Comparison of ENCODE assay signal across 8 cellular contexts in genomic region chr17:19202448-19202847, GRCh38. TPM values are rescaled to one million over a fixed set of nuclear protein-coding genes. Genes with fewer than 3 reads are reported as not detected.
A peak's percentile ranks its signal among the peaks of the same experiment; 100 is the strongest.
DNase-seq lines count a peak whose midpoint lies in the region; ATAC-seq and TF ChIP-seq lines count a peak whose summit lies in the region.
"Not testable (repeated sequence)": the region's sequence is repeated elsewhere in the genome, so short reads cannot be mapped to it uniquely, and the experiment has no call there.

No MANE protein-coding gene starts in this region.

- not testable (repeated sequence) for H3K4me2 ChIP-seq in DND-41 (ENCODE audit: insufficient read depth, low read length)

- POLR2A ChIA-PET in activated B cell treated with CpG ODN at 0.5 μM for 24 hours (lab: Charles Lee), result not testable (repeated sequence)

- H3K9me3 Mint-ChIP-seq in activated B cell treated with CpG ODN at 0.5 μM for 24 hours; effector memory CD8-positive, alpha-beta T cell; stimulated activated naive B cell treated with anti-CD40 and anti-IgM and Interleukin-4, amounts not matched to agents 10 μg/mL and 1 μg/mL and 100 μg/mL, for 72 hours: not testable (repeated sequence)

- not testable (repeated sequence) for H3K27ac ChIP-seq in DND-41 (ENCODE audit: low read length); lower lobe of right lung

- H3K9ac ChIP-seq in DND-41 (ENCODE audit: low read depth, low read length), result not testable (repeated sequence)

- not testable (repeated sequence) for H4K20me1 ChIP-seq in DND-41 (ENCODE audit: insufficient read depth, low read length)

- intact Hi-C loops in activated B cell treated with CpG ODN at 0.5 μM for 24 hours (cut with micrococcal nuclease); lower lobe of right lung (cut with DNase I): not testable (repeated sequence)

- H3K4me1 Mint-ChIP-seq in activated B cell treated with CpG ODN at 0.5 μM for 24 hours; effector memory CD8-positive, alpha-beta T cell (ENCODE audit: low read depth in 2 of 2); stimulated activated naive B cell treated with anti-CD40 and anti-IgM and Interleukin-4, amounts not matched to agents 10 μg/mL and 1 μg/mL and 100 μg/mL, for 72 hours: not testable (repeated sequence)

- H3K27ac Mint-ChIP-seq in activated B cell treated with CpG ODN at 0.5 μM for 24 hours; effector memory CD8-positive, alpha-beta T cell; stimulated activated naive B cell treated with anti-CD40 and anti-IgM and Interleukin-4, amounts not matched to agents 10 μg/mL and 1 μg/mL and 100 μg/mL, for 72 hours: not testable (repeated sequence)

- not testable (repeated sequence) for H3K36me3 Mint-ChIP-seq in activated B cell treated with CpG ODN at 0.5 μM for 24 hours (ENCODE audit: low read depth); effector memory CD8-positive, alpha-beta T cell (ENCODE audit: insufficient read depth); stimulated activated naive B cell treated with anti-CD40 and anti-IgM and Interleukin-4, amounts not matched to agents 10 μg/mL and 1 μg/mL and 100 μg/mL, for 72 hours

- not testable (repeated sequence) for H2AFZ ChIP-seq in DND-41 (ENCODE audit: low read depth, low read length)

- CTCF ChIA-PET in activated B cell treated with CpG ODN at 0.5 μM for 24 hours (lab: Charles Lee), result not testable (repeated sequence)

- not testable (repeated sequence) for H3K27me3 ChIP-seq in DND-41 (ENCODE audit: insufficient read depth, low read length, poor library complexity); lower lobe of right lung (ENCODE audit: low read depth)

- H3K4me3 ChIP-seq in DND-41 (ENCODE audit: low read depth in 1 of 2, low read length in 2 of 2); lower lobe of right lung: not testable (repeated sequence)

- not testable (repeated sequence) for DNase-seq in DND-41; activated B cell treated with CpG ODN at 0.5 μM for 24 hours; effector memory CD8-positive, alpha-beta T cell; lower lobe of right lung; stimulated activated naive B cell treated with anti-CD40 and anti-IgM and Interleukin-4, amounts not matched to agents 10 μg/mL and 1 μg/mL and 100 μg/mL, for 72 hours

- not testable (repeated sequence) for TF ChIP-seq CTCF in DND-41 (IDR thresholded peaks at IDR 0.05; ENCODE audit: borderline replicate concordance, extremely low read depth, low read length, poor library complexity, severe bottlenecking); activated B cell treated with CpG ODN at 0.5 μM for 24 hours (IDR thresholded peaks at IDR 0.05); lower lobe of right lung (IDR thresholded peaks at IDR 0.05)

- not testable (repeated sequence) for H3K27me3 Mint-ChIP-seq in activated B cell treated with CpG ODN at 0.5 μM for 24 hours; effector memory CD8-positive, alpha-beta T cell; stimulated activated naive B cell treated with anti-CD40 and anti-IgM and Interleukin-4, amounts not matched to agents 10 μg/mL and 1 μg/mL and 100 μg/mL, for 72 hours

- not testable (repeated sequence) for H3K36me3 ChIP-seq in DND-41 (ENCODE audit: insufficient read depth, low read length); lower lobe of right lung

- ATAC-seq in DND-41 (ENCODE audit: insufficient read depth, low read depth) (peak; percentile 100), GM19043 (IDR thresholded peaks at IDR 0.05; ENCODE audit: low read depth, unreplicated experiment) (peak; percentile 79), HG02588 (IDR thresholded peaks at IDR 0.05; ENCODE audit: unreplicated experiment) (peak; percentile 59), HG03342 (IDR thresholded peaks at IDR 0.05; ENCODE audit: unreplicated experiment) (peak; percentile 66), activated B cell treated with CpG ODN at 0.5 μM for 24 hours (ENCODE audit: low read depth) (peak; percentile 99), lower lobe of right lung (peak; percentile 95 to 96)
- peak; percentile 100 for ATAC-seq in effector memory CD8-positive, alpha-beta T cell (replicated peaks)
- ATAC-seq in stimulated activated naive B cell treated with anti-CD40 and anti-IgM and Interleukin-4, amounts not matched to agents 10 μg/mL and 1 μg/mL and 100 μg/mL, for 72 hours (replicated peaks), result peak; percentile 98 to 99

- not testable (repeated sequence) for H3K79me2 ChIP-seq in DND-41 (ENCODE audit: insufficient read depth, low read length)

- H3K4me3 Mint-ChIP-seq in activated B cell treated with CpG ODN at 0.5 μM for 24 hours; effector memory CD8-positive, alpha-beta T cell; stimulated activated naive B cell treated with anti-CD40 and anti-IgM and Interleukin-4, amounts not matched to agents 10 μg/mL and 1 μg/mL and 100 μg/mL, for 72 hours: not testable (repeated sequence)

- H3K4me1 ChIP-seq in DND-41 (ENCODE audit: insufficient read depth, low read length); lower lobe of right lung: not testable (repeated sequence)

- not testable (repeated sequence) for H3K9me3 ChIP-seq in DND-41 (ENCODE audit: insufficient read depth, low read length, severe bottlenecking); lower lobe of right lung

RNA-seq across cellular contexts. Expression of gene EPN2, which starts 34.7 kb away (rescaled TPM):
- total RNA-seq in activated B cell treated with CpG ODN at 0.5 μM for 24 hours (11.6 and 16.6 TPM in 2 replicates), lower lobe of right lung (66.2 TPM)
